9 cellular contexts compared by ENCODE assay signal in genomic region chr12:123762715-123763052, GRCh38. TPM values are rescaled to one million over a fixed set of nuclear protein-coding genes. Genes with fewer than 3 reads are reported as not detected.
DNase-seq lines count a peak whose midpoint lies in the region; ATAC-seq and TF ChIP-seq lines count a peak whose summit lies in the region.
"Had no signal": no experiment of that assay in that cellular context is flagged by ENCODE, and none has a peak within 500 bp of the region (broad histone marks: within the 10 kb centered on the region; RNA-seq: fewer than 3 reads in every experiment).

No MANE protein-coding gene starts in this region.

- no peaks in the 10 kb centered on the region for H3K79me2 ChIP-seq in parathyroid adenoma

- H3K9me3 ChIP-seq in NT2/D1 (ENCODE audit: insufficient read depth, low read length) (no peaks in the 10 kb centered on the region), parathyroid adenoma (ENCODE audit: control insufficient read depth, low read length) (no peaks in the 10 kb centered on the region)

- peak overlapping the region; percentile 76 for H3K9ac ChIP-seq in NT2/D1 (ENCODE audit: insufficient read length, low read depth)
- H3K9ac ChIP-seq in parathyroid adenoma: no peak overlapping the region

- no peak for DNase-seq in GM12865 (ENCODE audit: low read depth)
- no peak for DNase-seq in NT2/D1 (ENCODE audit: low read depth, low spot score)
- DNase-seq in posterior vena cava (ENCODE audit: low spot score): no peak
- no peak for DNase-seq in kidney tubule cell (ENCODE audit: low spot score)
- DNase-seq in amygdala (lab: John Stamatoyannopoulos, UW): no peak
- no peak for DNase-seq in RWPE1 (ENCODE audit: low spot score)
- DNase-seq: NCI-H2081 had no signal

- H3K27ac ChIP-seq in parathyroid adenoma (no peak overlapping the region), RWPE1 (no peak overlapping the region)

- peak; percentile 37 for ATAC-seq in esophagus mucosa

- CTCF ChIA-PET in RWPE1 (lab: Yijun Ruan, JAX): interaction anchor here (0.6 kb wide), 1 partner anchor 1378 kb away, joined by 3 read pairs; no protein-coding TSS in a partner anchor

- intact Hi-C loops in posterior vena cava (cut with DNase I): no loop called here

- H3K27me3 ChIP-seq in NT2/D1 (ENCODE audit: insufficient read depth, insufficient read length) (peaks cover 20% of the 10 kb centered on the region), parathyroid adenoma (ENCODE audit: control insufficient read depth, insufficient read depth, low read length) (no peaks in the 10 kb centered on the region)

- POLR2A ChIA-PET in RWPE1 (lab: Yijun Ruan, JAX; ENCODE audit: low non-redundant PET): no interaction called here

- H3K4me3 ChIP-seq in GM12865 (ENCODE audit: low read depth, low read length): peak overlapping the region; percentile 41; the same call in 1 of the 2 replicates
- peak overlapping the region; percentile 74 for H3K4me3 ChIP-seq in NT2/D1 (ENCODE audit: insufficient read length, low read depth)
- H3K4me3 ChIP-seq in parathyroid adenoma (ENCODE audit: low read depth, low read length): no peak overlapping the region

- peaks cover 8% of the 10 kb centered on the region for H3K36me3 ChIP-seq in NT2/D1 (ENCODE audit: insufficient read depth, insufficient read length, low read length)
- no peaks in the 10 kb centered on the region for H3K36me3 ChIP-seq in parathyroid adenoma (ENCODE audit: control insufficient read depth, insufficient read depth, low read length)

- H3K4me1 ChIP-seq in NT2/D1 (ENCODE audit: insufficient read depth, insufficient read length) (no peaks in the 10 kb centered on the region), parathyroid adenoma (no peaks in the 10 kb centered on the region)

- TF ChIP-seq CTCF in GM12865 (IDR thresholded peaks at IDR 0.05; ENCODE audit: insufficient read depth, low read depth, low read length, missing control alignments) (no peak), parathyroid adenoma (IDR thresholded peaks at IDR 0.05) (no peak), RWPE1 (conservative IDR thresholded peaks at IDR 0.05; ENCODE audit: low read depth) (no peak)

- H2AFZ ChIP-seq in parathyroid adenoma: peak overlapping the region; percentile 67

- peak overlapping the region; percentile 60 for H3K4me2 ChIP-seq in parathyroid adenoma (ENCODE audit: low read length)

RNA-seq across cellular contexts. Expression of gene DNAH10, which starts 0.6 kb away (rescaled TPM):
- total RNA-seq in esophagus mucosa: 0.12 TPM
- total RNA-seq in posterior vena cava: not detected

RNA-seq across cellular contexts. Expression of gene ATP6V0A2, which starts 50.5 kb away (rescaled TPM):
- 12.8 TPM for total RNA-seq in esophagus mucosa
- total RNA-seq in posterior vena cava: 10 to 100 TPM; 20.2 to 20.7 TPM
